ENCODE assay signal across 2 cellular contexts in genomic region chr20:33276303-33277113, GRCh38.
TF ChIP-seq lines count a peak whose summit lies in the region.

No MANE protein-coding gene starts in this region.

TF ChIP-seq in IMR-90, 13 proteins besides CTCF, POLR2A, EP300 and RAD21:
- TF ChIP-seq ELK1 (IDR thresholded peaks at IDR 0.05; ENCODE audit: borderline replicate concordance, low read depth, low read length), result no peak
- no peak for TF ChIP-seq FOS (IDR thresholded peaks at IDR 0.05; ENCODE audit: low read depth, low read length)
- TF ChIP-seq MAZ (IDR thresholded peaks at IDR 0.05; ENCODE audit: borderline replicate concordance, low read depth, low read length), result no peak
- TF ChIP-seq USF2 (IDR thresholded peaks at IDR 0.05; ENCODE audit: low read depth, low read length), result no peak
- TF ChIP-seq MAFK (IDR thresholded peaks at IDR 0.05; ENCODE audit: low read depth, low read length), result no peak
- no peak for TF ChIP-seq BHLHE40 (IDR thresholded peaks at IDR 0.05; ENCODE audit: low read depth, low read length)
- TF ChIP-seq CHD1 (IDR thresholded peaks at IDR 0.05; ENCODE audit: low read depth, low read length), result no peak
TF ChIP-seq in IMR-90: peak in this region for 0.

TF ChIP-seq in H1, 55 proteins besides CTCF, POLR2A, EP300 and RAD21:
- TF ChIP-seq SIRT6 (IDR thresholded peaks at IDR 0.05; ENCODE audit: low read length), result no peak
- TF ChIP-seq KDM4A (IDR thresholded peaks at IDR 0.05; ENCODE audit: low read depth, low read length, severe bottlenecking), result no peak
- no peak for TF ChIP-seq HDAC6 (IDR thresholded peaks at IDR 0.05; ENCODE audit: low read depth, low read length)
- no peak for TF ChIP-seq CHD7 (IDR thresholded peaks at IDR 0.05; ENCODE audit: insufficient replicate concordance, low read length)
- TF ChIP-seq HDAC2 (IDR thresholded peaks at IDR 0.05; ENCODE audit: borderline replicate concordance in 1 of 2, low read depth in 2 of 2, low read length in 2 of 2), result 0 out of 4 replicates have a peak, but pooled peaks of 1 of the 2 experiments have one; percentile 52
- peak; percentile 84 for TF ChIP-seq KDM1A (IDR thresholded peaks at IDR 0.05; ENCODE audit: borderline replicate concordance, low read length)
- no peak for TF ChIP-seq SAP30 (IDR thresholded peaks at IDR 0.05; ENCODE audit: insufficient read depth, insufficient replicate concordance, low read length)
- no peak for TF ChIP-seq SP1 (IDR thresholded peaks at IDR 0.05; ENCODE audit: low read depth, low read length)
- TF ChIP-seq ATF3 (IDR thresholded peaks at IDR 0.05; ENCODE audit: insufficient read depth, low read depth, low read length), result no peak
- no peak for TF ChIP-seq TBP (IDR thresholded peaks at IDR 0.05; ENCODE audit: low read depth, low read length)
- TF ChIP-seq CBX5 (IDR thresholded peaks at IDR 0.05; ENCODE audit: low read depth, low read length), result no peak
- no peak for TF ChIP-seq SP4 (IDR thresholded peaks at IDR 0.05; ENCODE audit: low read length)
- no peak for TF ChIP-seq YY1 (IDR thresholded peaks at IDR 0.05; ENCODE audit: low read depth, low read length)
- TF ChIP-seq JUND (IDR thresholded peaks at IDR 0.05; ENCODE audit: low read length), result no peak
- TF ChIP-seq SUZ12 (IDR thresholded peaks at IDR 0.05; ENCODE audit: low read length), result no peak
- no peak for TF ChIP-seq CEBPB (IDR thresholded peaks at IDR 0.05; ENCODE audit: low read depth, low read length)
- no peak for TF ChIP-seq NANOG (IDR thresholded peaks at IDR 0.05; ENCODE audit: insufficient read depth, low read depth, low read length, poor library complexity, severe bottlenecking)
